Comparison of ENCODE assay signal across 3 cellular contexts in the genomic region with DNA sequence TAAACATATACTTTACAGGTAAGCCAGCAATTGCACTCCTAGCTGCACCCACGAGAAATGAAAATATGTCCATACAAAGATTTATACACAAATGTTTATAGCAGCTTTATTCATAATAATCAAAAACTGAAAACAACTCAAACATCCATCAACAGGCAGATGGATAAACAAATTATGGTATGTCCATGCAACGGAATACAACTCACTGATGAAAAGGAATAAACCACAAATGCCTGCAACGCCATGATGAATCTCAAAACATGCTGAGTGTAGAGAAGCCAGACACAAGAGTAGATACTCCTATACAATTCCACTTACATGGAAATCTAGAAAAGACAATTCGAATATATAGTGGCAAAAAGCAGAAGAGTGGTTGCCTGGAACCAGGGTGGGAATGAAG.
TF ChIP-seq lines count a peak whose summit lies in the region.

No MANE protein-coding gene starts in this region.

TF ChIP-seq in SK-N-SH treated with all-trans-retinoic acid at 6 μM for 48 hours, 23 proteins besides CTCF, POLR2A, EP300 and RAD21:
- no peak for TF ChIP-seq ARNTL (CRISPR knock-in tag; IDR thresholded peaks at IDR 0.05; ENCODE audit: borderline replicate concordance, low read depth)
- no peak for TF ChIP-seq RARB (CRISPR knock-in tag; IDR thresholded peaks at IDR 0.05)
- no peak for TF ChIP-seq ZFP3 (CRISPR knock-in tag; IDR thresholded peaks at IDR 0.05)
- TF ChIP-seq, protein P1, sequence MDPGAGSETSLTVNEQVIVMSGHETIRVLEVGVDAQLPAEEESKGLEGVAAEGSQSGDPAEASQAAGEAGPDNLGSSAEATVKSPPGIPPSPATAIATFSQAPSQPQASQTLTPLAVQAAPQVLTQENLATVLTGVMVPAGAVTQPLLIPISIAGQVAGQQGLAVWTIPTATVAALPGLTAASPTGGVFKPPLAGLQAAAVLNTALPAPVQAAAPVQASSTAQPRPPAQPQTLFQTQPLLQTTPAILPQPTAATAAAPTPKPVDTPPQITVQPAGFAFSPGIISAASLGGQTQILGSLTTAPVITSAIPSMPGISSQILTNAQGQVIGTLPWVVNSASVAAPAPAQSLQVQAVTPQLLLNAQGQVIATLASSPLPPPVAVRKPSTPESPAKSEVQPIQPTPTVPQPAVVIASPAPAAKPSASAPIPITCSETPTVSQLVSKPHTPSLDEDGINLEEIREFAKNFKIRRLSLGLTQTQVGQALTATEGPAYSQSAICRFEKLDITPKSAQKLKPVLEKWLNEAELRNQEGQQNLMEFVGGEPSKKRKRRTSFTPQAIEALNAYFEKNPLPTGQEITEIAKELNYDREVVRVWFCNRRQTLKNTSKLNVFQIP (CRISPR knock-in tag; IDR thresholded peaks at IDR 0.05; ENCODE audit: borderline replicate concordance, low read depth): no peak
- no peak for TF ChIP-seq BACH2 (CRISPR knock-in tag; IDR thresholded peaks at IDR 0.05; ENCODE audit: borderline replicate concordance)
- TF ChIP-seq ISL1 (CRISPR knock-in tag; IDR thresholded peaks at IDR 0.05): no peak
- peak; percentile 100 for TF ChIP-seq ZNF8 (CRISPR knock-in tag; IDR thresholded peaks at IDR 0.05)
- TF ChIP-seq ESRRG (CRISPR knock-in tag; IDR thresholded peaks at IDR 0.05): no peak
TF ChIP-seq in SK-N-SH treated with all-trans-retinoic acid at 6 μM for 48 hours: peak in this region for 1.

TF ChIP-seq in SK-N-SH, 30 proteins besides CTCF, POLR2A, EP300 and RAD21:
- TF ChIP-seq, protein P2, sequence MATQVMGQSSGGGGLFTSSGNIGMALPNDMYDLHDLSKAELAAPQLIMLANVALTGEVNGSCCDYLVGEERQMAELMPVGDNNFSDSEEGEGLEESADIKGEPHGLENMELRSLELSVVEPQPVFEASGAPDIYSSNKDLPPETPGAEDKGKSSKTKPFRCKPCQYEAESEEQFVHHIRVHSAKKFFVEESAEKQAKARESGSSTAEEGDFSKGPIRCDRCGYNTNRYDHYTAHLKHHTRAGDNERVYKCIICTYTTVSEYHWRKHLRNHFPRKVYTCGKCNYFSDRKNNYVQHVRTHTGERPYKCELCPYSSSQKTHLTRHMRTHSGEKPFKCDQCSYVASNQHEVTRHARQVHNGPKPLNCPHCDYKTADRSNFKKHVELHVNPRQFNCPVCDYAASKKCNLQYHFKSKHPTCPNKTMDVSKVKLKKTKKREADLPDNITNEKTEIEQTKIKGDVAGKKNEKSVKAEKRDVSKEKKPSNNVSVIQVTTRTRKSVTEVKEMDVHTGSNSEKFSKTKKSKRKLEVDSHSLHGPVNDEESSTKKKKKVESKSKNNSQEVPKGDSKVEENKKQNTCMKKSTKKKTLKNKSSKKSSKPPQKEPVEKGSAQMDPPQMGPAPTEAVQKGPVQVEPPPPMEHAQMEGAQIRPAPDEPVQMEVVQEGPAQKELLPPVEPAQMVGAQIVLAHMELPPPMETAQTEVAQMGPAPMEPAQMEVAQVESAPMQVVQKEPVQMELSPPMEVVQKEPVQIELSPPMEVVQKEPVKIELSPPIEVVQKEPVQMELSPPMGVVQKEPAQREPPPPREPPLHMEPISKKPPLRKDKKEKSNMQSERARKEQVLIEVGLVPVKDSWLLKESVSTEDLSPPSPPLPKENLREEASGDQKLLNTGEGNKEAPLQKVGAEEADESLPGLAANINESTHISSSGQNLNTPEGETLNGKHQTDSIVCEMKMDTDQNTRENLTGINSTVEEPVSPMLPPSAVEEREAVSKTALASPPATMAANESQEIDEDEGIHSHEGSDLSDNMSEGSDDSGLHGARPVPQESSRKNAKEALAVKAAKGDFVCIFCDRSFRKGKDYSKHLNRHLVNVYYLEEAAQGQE (IDR thresholded peaks at IDR 0.05; ENCODE audit: low read depth, low read length): no peak
- no peak for TF ChIP-seq RXRA (IDR thresholded peaks at IDR 0.05; ENCODE audit: borderline replicate concordance, low read depth)
- no peak for TF ChIP-seq TEAD4 (IDR thresholded peaks at IDR 0.05; ENCODE audit: borderline replicate concordance, insufficient read depth)
- no peak for TF ChIP-seq TAF1 (IDR thresholded peaks at IDR 0.05; ENCODE audit: borderline replicate concordance, low read depth, low read length)
- TF ChIP-seq, protein P3, sequence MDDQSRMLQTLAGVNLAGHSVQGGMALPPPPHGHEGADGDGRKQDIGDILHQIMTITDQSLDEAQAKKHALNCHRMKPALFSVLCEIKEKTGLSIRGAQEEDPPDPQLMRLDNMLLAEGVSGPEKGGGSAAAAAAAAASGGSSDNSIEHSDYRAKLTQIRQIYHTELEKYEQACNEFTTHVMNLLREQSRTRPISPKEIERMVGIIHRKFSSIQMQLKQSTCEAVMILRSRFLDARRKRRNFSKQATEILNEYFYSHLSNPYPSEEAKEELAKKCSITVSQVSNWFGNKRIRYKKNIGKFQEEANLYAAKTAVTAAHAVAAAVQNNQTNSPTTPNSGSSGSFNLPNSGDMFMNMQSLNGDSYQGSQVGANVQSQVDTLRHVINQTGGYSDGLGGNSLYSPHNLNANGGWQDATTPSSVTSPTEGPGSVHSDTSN (IDR thresholded peaks at IDR 0.05): no peak
- TF ChIP-seq ELF1 (IDR thresholded peaks at IDR 0.05): no peak
- no peak for TF ChIP-seq RCOR1 (IDR thresholded peaks at IDR 0.05; ENCODE audit: low read length)
- TF ChIP-seq GABPA (IDR thresholded peaks at IDR 0.05; ENCODE audit: low read depth): no peak
- no peak for TF ChIP-seq FOXJ3 (CRISPR knock-in tag; IDR thresholded peaks at IDR 0.05)
- no peak for TF ChIP-seq EZH2phosphoT487 (IDR thresholded peaks at IDR 0.05; ENCODE audit: borderline replicate concordance, low read depth)
- no peak for TF ChIP-seq NFIC (IDR thresholded peaks at IDR 0.05; ENCODE audit: borderline replicate concordance)
- TF ChIP-seq YY1 (IDR thresholded peaks at IDR 0.05; ENCODE audit: low read depth): no peak
- no peak for TF ChIP-seq POLR2AphosphoS5 (IDR thresholded peaks at IDR 0.05; ENCODE audit: low read depth, low read length)
- no peak for TF ChIP-seq CHD2 (IDR thresholded peaks at IDR 0.05; ENCODE audit: low read length, partially characterized antibody)
- TF ChIP-seq, protein P4, sequence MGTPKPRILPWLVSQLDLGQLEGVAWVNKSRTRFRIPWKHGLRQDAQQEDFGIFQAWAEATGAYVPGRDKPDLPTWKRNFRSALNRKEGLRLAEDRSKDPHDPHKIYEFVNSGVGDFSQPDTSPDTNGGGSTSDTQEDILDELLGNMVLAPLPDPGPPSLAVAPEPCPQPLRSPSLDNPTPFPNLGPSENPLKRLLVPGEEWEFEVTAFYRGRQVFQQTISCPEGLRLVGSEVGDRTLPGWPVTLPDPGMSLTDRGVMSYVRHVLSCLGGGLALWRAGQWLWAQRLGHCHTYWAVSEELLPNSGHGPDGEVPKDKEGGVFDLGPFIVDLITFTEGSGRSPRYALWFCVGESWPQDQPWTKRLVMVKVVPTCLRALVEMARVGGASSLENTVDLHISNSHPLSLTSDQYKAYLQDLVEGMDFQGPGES (IDR thresholded peaks at IDR 0.05; ENCODE audit: low read depth, low read length): no peak
- TF ChIP-seq NRF1 (IDR thresholded peaks at IDR 0.05; ENCODE audit: low read depth, low read length): no peak
- no peak for TF ChIP-seq USF1 (IDR thresholded peaks at IDR 0.05; ENCODE audit: borderline replicate concordance, low read depth)

TF ChIP-seq in HepG2, 621 proteins besides CTCF, POLR2A, EP300 and RAD21:
- TF ChIP-seq ZNF263 (CRISPR knock-in tag; IDR thresholded peaks at IDR 0.05) (no peak), MTA3 (CRISPR knock-in tag; IDR thresholded peaks at IDR 0.05) (no peak), ZNF546 (CRISPR knock-in tag; conservative IDR thresholded peaks at IDR 0.05) (no peak), ZNF350 (CRISPR knock-in tag; IDR thresholded peaks at IDR 0.05; ENCODE audit: borderline replicate concordance, low read depth) (no peak), DPF2 (CRISPR knock-in tag; IDR thresholded peaks at IDR 0.05; ENCODE audit: borderline replicate concordance, low read depth) (no peak), HOXA3 (CRISPR knock-in tag; IDR thresholded peaks at IDR 0.05) (no peak), NR2F1 (CRISPR knock-in tag; IDR thresholded peaks at IDR 0.05) (no peak), NONO (IDR thresholded peaks at IDR 0.05) (no peak), NONO (CRISPR knock-in tag; conservative IDR thresholded peaks at IDR 0.05) (no peak), ZKSCAN5 (CRISPR knock-in tag; IDR thresholded peaks at IDR 0.05) (no peak), KMT2B (CRISPR knock-in tag; IDR thresholded peaks at IDR 0.05) (no peak), ZNF740 (CRISPR knock-in tag; IDR thresholded peaks at IDR 0.05) (no peak)
- TF ChIP-seq, protein P5, sequence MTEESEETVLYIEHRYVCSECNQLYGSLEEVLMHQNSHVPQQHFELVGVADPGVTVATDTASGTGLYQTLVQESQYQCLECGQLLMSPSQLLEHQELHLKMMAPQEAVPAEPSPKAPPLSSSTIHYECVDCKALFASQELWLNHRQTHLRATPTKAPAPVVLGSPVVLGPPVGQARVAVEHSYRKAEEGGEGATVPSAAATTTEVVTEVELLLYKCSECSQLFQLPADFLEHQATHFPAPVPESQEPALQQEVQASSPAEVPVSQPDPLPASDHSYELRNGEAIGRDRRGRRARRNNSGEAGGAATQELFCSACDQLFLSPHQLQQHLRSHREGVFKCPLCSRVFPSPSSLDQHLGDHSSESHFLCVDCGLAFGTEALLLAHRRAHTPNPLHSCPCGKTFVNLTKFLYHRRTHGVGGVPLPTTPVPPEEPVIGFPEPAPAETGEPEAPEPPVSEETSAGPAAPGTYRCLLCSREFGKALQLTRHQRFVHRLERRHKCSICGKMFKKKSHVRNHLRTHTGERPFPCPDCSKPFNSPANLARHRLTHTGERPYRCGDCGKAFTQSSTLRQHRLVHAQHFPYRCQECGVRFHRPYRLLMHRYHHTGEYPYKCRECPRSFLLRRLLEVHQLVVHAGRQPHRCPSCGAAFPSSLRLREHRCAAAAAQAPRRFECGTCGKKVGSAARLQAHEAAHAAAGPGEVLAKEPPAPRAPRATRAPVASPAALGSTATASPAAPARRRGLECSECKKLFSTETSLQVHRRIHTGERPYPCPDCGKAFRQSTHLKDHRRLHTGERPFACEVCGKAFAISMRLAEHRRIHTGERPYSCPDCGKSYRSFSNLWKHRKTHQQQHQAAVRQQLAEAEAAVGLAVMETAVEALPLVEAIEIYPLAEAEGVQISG (CRISPR knock-in tag; IDR thresholded peaks at IDR 0.05): no peak
TF ChIP-seq in HepG2: peak in this region for 0.
